14 cellular contexts compared by ENCODE assay signal in genomic region chr4:40661803-40662202, GRCh38. TPM values are rescaled to one million over a fixed set of nuclear protein-coding genes. Genes with fewer than 3 reads are reported as not detected.
A peak's percentile ranks its signal among the peaks of the same experiment; 100 is the strongest.
DNase-seq lines count a peak whose midpoint lies in the region; TF ChIP-seq lines count a peak whose summit lies in the region.
"Had no signal": no experiment of that assay in that cellular context is flagged by ENCODE, and none has a peak within 500 bp of the region (broad histone marks: within the 10 kb centered on the region; RNA-seq: fewer than 3 reads in every experiment).

No MANE protein-coding gene starts in this region.

- H3K36me3 ChIP-seq in HUES48 (ENCODE audit: control insufficient read depth, insufficient read depth, low read length), result no peaks in the 10 kb centered on the region
- H3K36me3 ChIP-seq: BE2C, HAP-1 had no signal

- H3K4me1 Mint-ChIP-seq in activated CD4-positive, alpha-beta T cell treated with anti-CD3 and anti-CD28 coated beads, Interleukin-2, amount 10 ng/mL, durations not matched to agents 24 days and 14 days, result peaks cover 24% of the 10 kb centered on the region
- peaks cover 27% of the 10 kb centered on the region for H3K4me1 Mint-ChIP-seq in activated T-helper 2 cell treated with anti-CD3 and anti-CD28 coated beads, Interferon-gamma antibody, Interleukin-2, Interleukin-4, amounts not matched to agents 10 μg/mL and 5 μg/mL and 100 μg/mL, durations not matched to agents 14 hours and 24 hours and 36 hours (ENCODE audit: low read depth)
- H3K4me1 Mint-ChIP-seq in progenitor cell of endocrine pancreas (ENCODE audit: low read depth), result peaks cover 16% of the 10 kb centered on the region
- H3K4me1 Mint-ChIP-seq: CD4-positive, alpha-beta memory T cell had no signal

- peaks cover 16% of the 10 kb centered on the region for H3K4me1 ChIP-seq in HUES48 (ENCODE audit: control insufficient read depth, insufficient read depth, low read length)
- H3K4me1 ChIP-seq: BE2C had no signal

- no peaks in the 10 kb centered on the region for H3K9me3 ChIP-seq in HUES48 (ENCODE audit: control insufficient read depth, insufficient read depth, low read length)
- H3K9me3 ChIP-seq: BE2C, HAP-1 had no signal

- intact Hi-C loops in activated CD4-positive, alpha-beta T cell treated with anti-CD3 and anti-CD28 coated beads, Interleukin-2, amount 10 ng/mL, durations not matched to agents 24 days and 14 days (cut with micrococcal nuclease), result loop anchor here (2.0 kb wide), 1 partner anchor 111 kb away; no protein-coding TSS in a partner anchor
- intact Hi-C loops in activated T-helper 2 cell treated with anti-CD3 and anti-CD28 coated beads, Interferon-gamma antibody, Interleukin-2, Interleukin-4, amounts not matched to agents 10 μg/mL and 5 μg/mL and 100 μg/mL, durations not matched to agents 14 hours and 24 hours and 36 hours (cut with micrococcal nuclease), result no loop called here

- H3K4me3 ChIP-seq in HUES48 (ENCODE audit: low read depth, low read length), result no peak overlapping the region
- H3K4me3 ChIP-seq: HAP-1 had no signal

- no peaks in the 10 kb centered on the region for H3K9me3 Mint-ChIP-seq in activated CD4-positive, alpha-beta T cell treated with anti-CD3 and anti-CD28 coated beads, Interleukin-2, amount 10 ng/mL, durations not matched to agents 24 days and 14 days
- no peaks in the 10 kb centered on the region for H3K9me3 Mint-ChIP-seq in activated T-helper 2 cell treated with anti-CD3 and anti-CD28 coated beads, Interferon-gamma antibody, Interleukin-2, Interleukin-4, amounts not matched to agents 10 μg/mL and 5 μg/mL and 100 μg/mL, durations not matched to agents 14 hours and 24 hours and 36 hours
- no peaks in the 10 kb centered on the region for H3K9me3 Mint-ChIP-seq in progenitor cell of endocrine pancreas (ENCODE audit: low read depth)
- H3K9me3 Mint-ChIP-seq: CD4-positive, alpha-beta memory T cell had no signal

- H3K27ac Mint-ChIP-seq in activated CD4-positive, alpha-beta T cell treated with anti-CD3 and anti-CD28 coated beads, Interleukin-2, amount 10 ng/mL, durations not matched to agents 24 days and 14 days, result peak overlapping the region; percentile 71
- H3K27ac Mint-ChIP-seq in activated T-helper 2 cell treated with anti-CD3 and anti-CD28 coated beads, Interferon-gamma antibody, Interleukin-2, Interleukin-4, amounts not matched to agents 10 μg/mL and 5 μg/mL and 100 μg/mL, durations not matched to agents 14 hours and 24 hours and 36 hours, result peak overlapping the region; percentile 38
- H3K27ac Mint-ChIP-seq in progenitor cell of endocrine pancreas, result peak overlapping the region; percentile 73
- H3K27ac Mint-ChIP-seq: CD4-positive, alpha-beta memory T cell had no signal

- no peaks in the 10 kb centered on the region for H3K27me3 ChIP-seq in HUES48 (ENCODE audit: control insufficient read depth, insufficient read depth, low read length)
- H3K27me3 ChIP-seq: BE2C had no signal

- no peak overlapping the region for H3K9ac ChIP-seq in HUES48 (ENCODE audit: low read depth, low read length)

- no peaks in the 10 kb centered on the region for H3K27me3 Mint-ChIP-seq in activated CD4-positive, alpha-beta T cell treated with anti-CD3 and anti-CD28 coated beads, Interleukin-2, amount 10 ng/mL, durations not matched to agents 24 days and 14 days
- no peaks in the 10 kb centered on the region for H3K27me3 Mint-ChIP-seq in activated T-helper 2 cell treated with anti-CD3 and anti-CD28 coated beads, Interferon-gamma antibody, Interleukin-2, Interleukin-4, amounts not matched to agents 10 μg/mL and 5 μg/mL and 100 μg/mL, durations not matched to agents 14 hours and 24 hours and 36 hours (ENCODE audit: low read depth)
- no peaks in the 10 kb centered on the region for H3K27me3 Mint-ChIP-seq in progenitor cell of endocrine pancreas
- H3K27me3 Mint-ChIP-seq: CD4-positive, alpha-beta memory T cell had no signal

- DNase-seq in activated CD4-positive, alpha-beta T cell treated with anti-CD3 and anti-CD28 coated beads, Interleukin-2, amount 10 ng/mL, durations not matched to agents 24 days and 14 days, result no peak
- no peak for DNase-seq in activated CD4-positive, alpha-beta T cell treated with anti-CD3 and anti-CD28 coated beads for 1 hour
- DNase-seq in activated T-helper 2 cell treated with anti-CD3 and anti-CD28 coated beads, Interferon-gamma antibody, Interleukin-2, Interleukin-4, amounts not matched to agents 10 μg/mL and 5 μg/mL and 100 μg/mL, durations not matched to agents 14 hours and 24 hours and 36 hours (ENCODE audit: low spot score), result no peak
- DNase-seq in progenitor cell of endocrine pancreas (ENCODE audit: low spot score, unreplicated experiment) (no peak), NCI-H2196 treated with DMSO at 0.1 percent for 48 hours (lab: John Stamatoyannopoulos, UW; ENCODE audit: unreplicated experiment) (no peak), 8988T (no peak)
- DNase-seq: BE2C; CD4-positive, alpha-beta memory T cell; DND-41; GDM1; GOT3 had no signal

- peak overlapping the region; percentile 61 for H3K27ac ChIP-seq in HUES48 (ENCODE audit: low read depth, low read length)
- H3K27ac ChIP-seq: C4-2B had no signal

- no peak for TF ChIP-seq CTCF in progenitor cell of endocrine pancreas (IDR thresholded peaks at IDR 0.05; ENCODE audit: unreplicated experiment)

- H3K4me3 Mint-ChIP-seq in activated CD4-positive, alpha-beta T cell treated with anti-CD3 and anti-CD28 coated beads, Interleukin-2, amount 10 ng/mL, durations not matched to agents 24 days and 14 days, result no peak overlapping the region
- H3K4me3 Mint-ChIP-seq in activated T-helper 2 cell treated with anti-CD3 and anti-CD28 coated beads, Interferon-gamma antibody, Interleukin-2, Interleukin-4, amounts not matched to agents 10 μg/mL and 5 μg/mL and 100 μg/mL, durations not matched to agents 14 hours and 24 hours and 36 hours (ENCODE audit: low read depth), result no peak overlapping the region
- no peak overlapping the region for H3K4me3 Mint-ChIP-seq in progenitor cell of endocrine pancreas (ENCODE audit: low read depth)
- H3K4me3 Mint-ChIP-seq: CD4-positive, alpha-beta memory T cell had no signal

- no peaks in the 10 kb centered on the region for H3K36me3 Mint-ChIP-seq in activated CD4-positive, alpha-beta T cell treated with anti-CD3 and anti-CD28 coated beads, Interleukin-2, amount 10 ng/mL, durations not matched to agents 24 days and 14 days (ENCODE audit: low read depth)
- no peaks in the 10 kb centered on the region for H3K36me3 Mint-ChIP-seq in activated T-helper 2 cell treated with anti-CD3 and anti-CD28 coated beads, Interferon-gamma antibody, Interleukin-2, Interleukin-4, amounts not matched to agents 10 μg/mL and 5 μg/mL and 100 μg/mL, durations not matched to agents 14 hours and 24 hours and 36 hours (ENCODE audit: low read depth)
- H3K36me3 Mint-ChIP-seq in progenitor cell of endocrine pancreas (ENCODE audit: insufficient read depth), result no peaks in the 10 kb centered on the region
- H3K36me3 Mint-ChIP-seq: CD4-positive, alpha-beta memory T cell had no signal

RNA-seq across cellular contexts. Expression of gene RBM47, which starts 32.1 kb away (rescaled TPM):
- total RNA-seq in activated CD4-positive, alpha-beta T cell treated with anti-CD3 and anti-CD28 coated beads, Interleukin-2, amount 10 ng/mL, durations not matched to agents 24 days and 14 days, result 10.7 and 13.0 TPM in 2 replicates
- 32.9 and 34.8 TPM in 2 replicates for total RNA-seq in activated T-helper 2 cell treated with anti-CD3 and anti-CD28 coated beads, Interferon-gamma antibody, Interleukin-2, Interleukin-4, amounts not matched to agents 10 μg/mL and 5 μg/mL and 100 μg/mL, durations not matched to agents 14 hours and 24 hours and 36 hours
- 64.3 and 64.8 TPM in 2 replicates for total RNA-seq in progenitor cell of endocrine pancreas
